1 cellular context compared by ENCODE assay signal in genomic region chr3:134485620-134486576, GRCh38.
TF ChIP-seq lines count a peak whose summit lies in the region.

Gene ANAPC13 (minus strand): TSS chr3:134485985. CDS start chr3:134482904, 3,081 bp downstream.
Gene CEP63 (plus strand): TSS chr3:134486057. CDS start chr3:134495321, 9,264 bp downstream.

TF ChIP-seq in K562, 482 proteins besides CTCF, POLR2A, EP300 and RAD21 (continued from another document and continues in another):
- TF ChIP-seq PRDM10 (IDR thresholded peaks at IDR 0.05; ENCODE audit: partially characterized antibody) (peak; percentile 99), CBFA2T2 (conservative IDR thresholded peaks at IDR 0.05) (peak; percentile 55), C11orf30 (IDR thresholded peaks at IDR 0.05; ENCODE audit: low read depth) (peak; percentile 47), PATZ1 (CRISPR knock-in tag; IDR thresholded peaks at IDR 0.05; ENCODE audit: borderline replicate concordance) (no peak), MTA2 (IDR thresholded peaks at IDR 0.05; ENCODE audit: low read depth) (no peak), ZNF239 (CRISPR knock-in tag; IDR thresholded peaks at IDR 0.05) (no peak), ZNF395 (CRISPR knock-in tag; IDR thresholded peaks at IDR 0.05) (peak; percentile 60), MAX (CRISPR knock-in tag; IDR thresholded peaks at IDR 0.05) (peak; percentile 83), SUPT5H (IDR thresholded peaks at IDR 0.05) (peak; percentile 85), POLR2AphosphoS5 (IDR thresholded peaks at IDR 0.05; ENCODE audit: control insufficient read depth, insufficient read depth, low read depth, low read length) (peak; percentile 60), MTF1 (CRISPR knock-in tag; IDR thresholded peaks at IDR 0.05; ENCODE audit: borderline replicate concordance) (no peak), KLF1 (tag; IDR thresholded peaks at IDR 0.05) (peak; percentile 86), CHD1 (IDR thresholded peaks at IDR 0.05; ENCODE audit: low read length) (peak; percentile 23), KLF6 (CRISPR knock-in tag; IDR thresholded peaks at IDR 0.05; ENCODE audit: borderline replicate concordance) (peak; percentile 78; the same call in 1 of the 2 replicates), AFF1 (IDR thresholded peaks at IDR 0.05; ENCODE audit: low read depth in 1 of 2, partially characterized antibody in 2 of 2) (no peak), SMARCC2 (IDR thresholded peaks at IDR 0.05; ENCODE audit: low read depth) (no peak), HDAC6 (IDR thresholded peaks at IDR 0.05; ENCODE audit: low read depth, low read length) (no peak), HMG20B (CRISPR knock-in tag; IDR thresholded peaks at IDR 0.05) (no peak), ZNF655 (CRISPR knock-in tag; IDR thresholded peaks at IDR 0.05) (no peak), HNRNPLL (IDR thresholded peaks at IDR 0.05; ENCODE audit: low read depth, low read length, poor library complexity, severe bottlenecking) (peak; percentile 92), ZBTB2 (IDR thresholded peaks at IDR 0.05) (peak; percentile 88), ZNF436 (CRISPR knock-in tag; IDR thresholded peaks at IDR 0.05) (no peak), FOXO4 (CRISPR knock-in tag; IDR thresholded peaks at IDR 0.05) (no peak), ZBTB26 (CRISPR knock-in tag; IDR thresholded peaks at IDR 0.05) (no peak), CEBPZ (IDR thresholded peaks at IDR 0.05; ENCODE audit: borderline replicate concordance, low read depth, low read length) (no peak), MEF2A (IDR thresholded peaks at IDR 0.05; ENCODE audit: control insufficient read depth, low read depth, low read length) (no peak), NFRKB (IDR thresholded peaks at IDR 0.05; ENCODE audit: low read depth) (no peak), FOSL1 (tag; conservative IDR thresholded peaks at IDR 0.05) (no peak), ZNF766 (CRISPR knock-in tag; conservative IDR thresholded peaks at IDR 0.05) (no peak; the same call in 1 of the 2 replicates), TOE1 (IDR thresholded peaks at IDR 0.05; ENCODE audit: borderline replicate concordance) (peak; percentile 93), TOE1 (CRISPR knock-in tag; IDR thresholded peaks at IDR 0.05; ENCODE audit: borderline replicate concordance, low read depth) (no peak), FOXP4 (CRISPR knock-in tag; IDR thresholded peaks at IDR 0.05; ENCODE audit: borderline replicate concordance) (no peak), ZNF184 (CRISPR knock-in tag; IDR thresholded peaks at IDR 0.05) (no peak)
